In the genomic region with DNA sequence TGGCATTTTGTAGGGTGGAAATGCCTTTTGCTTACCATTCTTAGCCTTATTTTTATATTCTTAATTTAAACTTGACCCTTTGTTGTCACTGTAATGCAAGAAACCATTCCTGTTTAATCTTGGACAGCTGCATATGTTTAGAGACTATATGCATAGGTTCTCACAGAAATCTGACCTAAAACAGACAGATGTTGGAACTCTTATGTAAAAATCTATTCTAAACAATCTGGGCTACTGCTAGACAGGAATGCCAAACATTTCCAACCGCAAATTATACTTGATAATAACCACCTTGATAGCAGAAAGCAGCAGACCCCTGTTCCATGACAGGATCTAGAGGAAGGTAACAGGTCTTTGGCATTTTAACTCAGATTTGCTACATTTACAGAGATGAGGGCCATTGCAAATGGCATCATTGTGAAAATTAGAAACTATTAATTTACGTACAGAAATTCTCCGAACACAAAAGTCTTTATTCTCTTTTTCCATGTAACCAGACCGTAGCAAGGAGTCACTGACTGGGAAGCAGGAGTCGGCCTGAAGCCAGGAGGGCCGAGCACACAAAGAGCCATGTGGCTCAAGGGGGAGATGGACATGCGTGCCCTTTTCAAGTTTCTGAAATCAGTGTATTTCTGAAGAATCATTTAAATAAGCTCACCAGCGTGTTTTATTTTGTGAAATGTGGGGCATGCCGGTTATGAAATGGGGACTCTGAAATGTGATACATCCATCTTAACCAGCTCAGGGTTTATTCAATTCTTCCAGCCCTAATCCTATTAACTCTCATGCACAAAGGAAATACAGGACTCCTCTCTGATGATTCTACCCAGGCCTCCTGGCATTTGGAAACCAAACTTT, we compare ENCODE assay signal across 11 cellular contexts.
DNase-seq lines count a peak whose midpoint lies in the region; ATAC-seq, FAIRE-seq and TF ChIP-seq lines count a peak whose summit lies in the region.
"Had no signal": no experiment of that assay in that cellular context is flagged by ENCODE, and none has a peak within 500 bp of the region (broad histone marks: within the 10 kb centered on the region; RNA-seq: fewer than 3 reads in every experiment).

No MANE protein-coding gene starts in this region.

- FAIRE-seq in HepG2 (lab: Jason Lieb, UNC) = no peak
- no peak for FAIRE-seq in endothelial cell of umbilical vein (lab: Jason Lieb, UNC)

- H3K27ac Mint-ChIP-seq in nephron (peak overlapping the region; percentile 83 to 92 (median 83)), T-cell (no peak overlapping the region)
- H3K27ac Mint-ChIP-seq: IgD-negative memory B cell had no signal

- no peak for TF ChIP-seq EP300 in HepG2 (IDR thresholded peaks at IDR 0.05; ENCODE audit: low read depth in 2 of 2, low read length in 2 of 2)
- TF ChIP-seq EP300 in HepG2 (CRISPR knock-in tag; IDR thresholded peaks at IDR 0.05; ENCODE audit: borderline replicate concordance) = no peak

- H3K27me3 ChIP-seq in liver (ENCODE audit: control insufficient read depth in 4 of 4, insufficient read depth in 4 of 4, low read length in 3 of 4) = no peaks in the 10 kb centered on the region
- H3K27me3 ChIP-seq in HepG2 (ENCODE audit: control insufficient read depth in 1 of 2, insufficient read depth in 2 of 2, low read length in 2 of 2) = no peaks in the 10 kb centered on the region
- H3K27me3 ChIP-seq in endothelial cell of umbilical vein (ENCODE audit: control insufficient read depth in 2 of 2, insufficient read depth in 2 of 2, low read length in 2 of 2) = no peaks in the 10 kb centered on the region

- H3K9me3 ChIP-seq in liver (ENCODE audit: control insufficient read depth in 4 of 4, low read length in 3 of 4) (no peaks in the 10 kb centered on the region), HepG2 (ENCODE audit: low read length) (no peaks in the 10 kb centered on the region), endothelial cell of umbilical vein (replicated peaks; ENCODE audit: control insufficient read depth, insufficient read depth, low read length) (no peaks in the 10 kb centered on the region)

- H3K4me3 Mint-ChIP-seq in nephron = peak overlapping the region in 2 of 3 experiments; percentile 6 to 36
- H3K4me3 Mint-ChIP-seq in T-cell = no peak overlapping the region
- H3K4me3 Mint-ChIP-seq: IgD-negative memory B cell had no signal

- H3K79me2 ChIP-seq in HepG2 (ENCODE audit: insufficient read depth, low read length) (no peaks in the 10 kb centered on the region), endothelial cell of umbilical vein (ENCODE audit: control insufficient read depth, insufficient read depth, low read length) (no peaks in the 10 kb centered on the region)

- H3K4me1 Mint-ChIP-seq in nephron (peaks cover 73% of the 10 kb centered on the region), T-cell (peaks cover 47 to 50% (median 47%) of the 10 kb centered on the region in 3 donors)

- H3K4me3 ChIP-seq in liver (ENCODE audit: low read depth in 1 of 3, low read length in 3 of 3) (no peak overlapping the region), HepG2 (replicated peaks in 1 of 3; ENCODE audit: insufficient read depth in 1 of 3, low read depth in 2 of 3, low read length in 3 of 3) (no peak overlapping the region), endothelial cell of umbilical vein (replicated peaks in 1 of 3; ENCODE audit: insufficient read depth in 1 of 3, low read depth in 1 of 3, low read length in 3 of 3) (no peak overlapping the region)

- H3K36me3 Mint-ChIP-seq in nephron (ENCODE audit: low read depth) (no peaks in the 10 kb centered on the region), T-cell (no peaks in the 10 kb centered on the region)

- 88% methylated on average over 9 of the region's 9 CpGs for WGBS in liver
- 96% methylated on average over 9 of the region's 9 CpGs for WGBS in HepG2 (ENCODE audit: low lambda C conversion rate)

- TF ChIP-seq CTCF in liver (IDR thresholded peaks at IDR 0.05; ENCODE audit: low read depth, low read length, missing input control) (no peak), HepG2 (CRISPR knock-in tag; IDR thresholded peaks at IDR 0.05) (no peak), endothelial cell of umbilical vein (IDR thresholded peaks at IDR 0.05; ENCODE audit: extremely low read depth in 1 of 2, insufficient read depth in 1 of 2, low read depth in 1 of 2, low read length in 2 of 2) (no peak), nephron (IDR thresholded peaks at IDR 0.05; ENCODE audit: unreplicated experiment in 3 of 3) (no peak)

- H3K27ac ChIP-seq in liver (ENCODE audit: low read depth in 1 of 2, low read length in 2 of 2) (peak overlapping the region; percentile 20 to 36), HepG2 (ENCODE audit: extremely low read length, insufficient read depth, low read length) (no peak overlapping the region), endothelial cell of umbilical vein (ENCODE audit: insufficient read depth, low read depth, low read length) (peak overlapping the region; percentile 90)

- intact Hi-C loops in HepG2 (cut with micrococcal nuclease; ENCODE audit: unreplicated experiment) (no loop called here), endothelial cell of umbilical vein (cut with micrococcal nuclease) (loop anchor here (1.0 to 5.0 kb wide), 5 partner anchors 19 to 86 kb away; no protein-coding TSS in a partner anchor)

- ATAC-seq in HepG2 (no peak), T-cell (replicated peaks in 1 of 4) (no peak)

- DNase-seq in HepG2 (ENCODE audit: low spot score) (no peak), endothelial cell of umbilical vein (ENCODE audit: low read depth, low spot score) (peak; percentile 40), activated gamma-delta T cell (lab: John Stamatoyannopoulos, UW) (no peak), T-cell (no peak), mucosa of gallbladder (ENCODE audit: low spot score) (no peak)
- DNase-seq in activated CD4-positive, CD25-positive, alpha-beta regulatory T cell treated with anti-CD3 and anti-CD28 coated beads, Interleukin-2, amount 50 U/mL, for 72 hours = no peak
- DNase-seq: activated CD4-positive, alpha-beta T cell treated with anti-CD3 and anti-CD28 coated beads for 48 hours; stimulated activated CD4-positive, alpha-beta T cell treated with anti-CD3 and anti-CD28 coated beads, Interleukin-4, amount 100 ng/mL, for 24 hours had no signal

- H2AFZ ChIP-seq in HepG2 (ENCODE audit: low read length) (no peak overlapping the region), endothelial cell of umbilical vein (ENCODE audit: low read depth, low read length) (peak overlapping the region; percentile 8)

- no peaks in the 10 kb centered on the region for H3K9me3 Mint-ChIP-seq in nephron
- peaks cover 0 to under 1% (median 0%) of the 10 kb centered on the region in 3 donors for H3K9me3 Mint-ChIP-seq in T-cell
- H3K9me3 Mint-ChIP-seq: IgD-negative memory B cell had no signal

- BruUV-seq in HepG2 (replicated peaks; lab: Mats Ljungman, UMichigan) (no TSS peak), endothelial cell of umbilical vein (replicated peaks; lab: Mats Ljungman, UMichigan) (no TSS peak)

- H3K36me3 ChIP-seq in liver (ENCODE audit: control insufficient read depth in 4 of 4, insufficient read depth in 3 of 4, low read depth in 1 of 4, low read length in 3 of 4) = no peaks in the 10 kb centered on the region
- H3K36me3 ChIP-seq in HepG2 (replicated peaks in 1 of 2; ENCODE audit: control insufficient read depth in 1 of 2, insufficient read depth in 2 of 2, low read length in 2 of 2) = no peaks in the 10 kb centered on the region
- no peaks in the 10 kb centered on the region for H3K36me3 ChIP-seq in endothelial cell of umbilical vein (ENCODE audit: control insufficient read depth in 2 of 2, extremely low read depth in 1 of 2, insufficient read depth in 2 of 2, low read length in 2 of 2)

- no peak overlapping the region for H3K9ac ChIP-seq in liver (ENCODE audit: low read depth in 1 of 2, low read length in 2 of 2)
- no peak overlapping the region for H3K9ac ChIP-seq in HepG2 (ENCODE audit: insufficient read depth, low read depth, low read length)
- peak overlapping the region; percentile 33 for H3K9ac ChIP-seq in endothelial cell of umbilical vein (replicated peaks; ENCODE audit: extremely low read depth, insufficient read depth, low read length)

- H3K4me2 ChIP-seq in HepG2 (ENCODE audit: low read depth, low read length) (no peak overlapping the region), endothelial cell of umbilical vein (ENCODE audit: insufficient read depth, low read length) (peak overlapping the region; percentile 50)

- H3K4me1 ChIP-seq in liver (ENCODE audit: control insufficient read depth in 4 of 4, insufficient read depth in 4 of 4, low read length in 3 of 4) (peaks cover 3 to 34% (median 11%) of the 10 kb centered on the region in 4 donors), HepG2 (ENCODE audit: insufficient read depth, low read length) (peaks cover 56% of the 10 kb centered on the region), endothelial cell of umbilical vein (ENCODE audit: control insufficient read depth, extremely low read depth, insufficient read depth, low read length) (peaks cover 46% of the 10 kb centered on the region)

- H3K9me1 ChIP-seq in endothelial cell of umbilical vein (replicated peaks; ENCODE audit: control insufficient read depth, extremely low read depth, insufficient read depth, low read length) = no peaks in the 10 kb centered on the region

- no peak for TF ChIP-seq RAD21 in liver (IDR thresholded peaks at IDR 0.05)
- TF ChIP-seq RAD21 in HepG2 (CRISPR knock-in tag; IDR thresholded peaks at IDR 0.05) = no peak

- H4K20me1 ChIP-seq in HepG2 (ENCODE audit: insufficient read depth, low read length) (no peaks in the 10 kb centered on the region), endothelial cell of umbilical vein (replicated peaks; ENCODE audit: control insufficient read depth, extremely low read depth, insufficient read depth, low read length) (no peaks in the 10 kb centered on the region)

- CTCF ChIA-PET in HepG2 (lab: Yijun Ruan, JAX; ENCODE audit: low intra/inter-chr PET ratio, low total read pairs) (no interaction called here), endothelial cell of umbilical vein (lab: Charles Lee) (interaction anchor here (0.8 to 2.6 kb wide), 6 partner anchors 20 to 160 kb away, joined by 3 to 9 read pairs (median 4); no protein-coding TSS in a partner anchor), T-cell (lab: Charles Lee) (no interaction called here)

- TF ChIP-seq POLR2A in HepG2 (IDR thresholded peaks at IDR 0.05; ENCODE audit: insufficient read depth in 1 of 2, low read depth in 2 of 2, low read length in 2 of 2) (no peak), endothelial cell of umbilical vein (IDR thresholded peaks at IDR 0.05; ENCODE audit: low read depth, low read length) (no peak)

- POLR2A ChIA-PET in HepG2 (lab: Yijun Ruan, JAX) = no interaction called here
- POLR2A ChIA-PET in endothelial cell of umbilical vein (lab: Charles Lee) = no interaction called here
- POLR2A ChIA-PET in T-cell (lab: Charles Lee) = interaction anchor here in 1 of 2 donors (0.5 to 0.7 kb wide), 2 partner anchors 23 to 87 kb away, joined by 3 read pairs; no protein-coding TSS in a partner anchor

- H3K27me3 Mint-ChIP-seq in nephron (ENCODE audit: low read depth) = no peaks in the 10 kb centered on the region
- H3K27me3 Mint-ChIP-seq in T-cell = no peaks in the 10 kb centered on the region

- in situ Hi-C loops in HepG2 (cut with HindIII; ENCODE audit: extremely low pct_ligation_motif_present, low pct_unique_long_range_greater_than_20kb) = no loop called here

- dilution Hi-C loops in endothelial cell of umbilical vein (cut with MboI; ENCODE audit: extremely low pct_ligation_motif_present, low sequenced_read_pairs) = no loop called here

TF ChIP-seq in endothelial cell of umbilical vein, 7 proteins besides CTCF, POLR2A, EP300 and RAD21 (continues in another document):
- TF ChIP-seq GATA2 (IDR thresholded peaks at IDR 0.05; ENCODE audit: insufficient read depth, insufficient read length, low read depth, low read length) = no peak

Comparison
In these comparisons a context has a peak if more than half of its experiments do, and no peak if none do; other contexts are left out.
1. H3K27ac Mint-ChIP-seq: peak in nephron (3 of 3); none in T-cell (0 of 2).
2. H3K4me3 Mint-ChIP-seq: peak in nephron (2 of 3); none in T-cell (0 of 3).